ENCODE assay signal across 1 cellular context in the genomic region with DNA sequence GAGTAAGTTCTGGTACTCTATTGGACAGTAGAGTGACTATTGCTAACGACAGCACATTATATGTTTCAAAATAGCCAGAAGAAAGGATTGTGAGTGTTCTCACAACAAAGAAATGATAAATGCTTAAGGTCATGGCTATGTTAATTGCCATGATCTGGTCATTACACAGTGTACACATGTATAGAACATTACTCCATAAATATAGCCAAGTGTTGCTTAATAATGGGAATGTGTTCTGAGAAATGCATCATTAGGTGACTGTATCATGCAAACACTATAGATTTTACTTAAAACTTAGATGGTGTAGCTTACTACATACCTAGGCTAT.
TF ChIP-seq lines count a peak whose summit lies in the region.

No MANE protein-coding gene starts in this region.

TF ChIP-seq in WTC11, 78 proteins besides CTCF, POLR2A, EP300 and RAD21 (continued from another document):
- TF ChIP-seq TP53 (CRISPR knock-in tag; IDR thresholded peaks at IDR 0.05) (no peak), KAT7 (CRISPR knock-in tag; IDR thresholded peaks at IDR 0.05; ENCODE audit: borderline replicate concordance) (no peak), JAZF1 (CRISPR knock-in tag; IDR thresholded peaks at IDR 0.05) (no peak), ZNF671 (CRISPR knock-in tag; IDR thresholded peaks at IDR 0.05) (no peak), NR3C1 (CRISPR knock-in tag; conservative IDR thresholded peaks at IDR 0.05; ENCODE audit: low read depth) (no peak)
- TF ChIP-seq, protein P1, sequence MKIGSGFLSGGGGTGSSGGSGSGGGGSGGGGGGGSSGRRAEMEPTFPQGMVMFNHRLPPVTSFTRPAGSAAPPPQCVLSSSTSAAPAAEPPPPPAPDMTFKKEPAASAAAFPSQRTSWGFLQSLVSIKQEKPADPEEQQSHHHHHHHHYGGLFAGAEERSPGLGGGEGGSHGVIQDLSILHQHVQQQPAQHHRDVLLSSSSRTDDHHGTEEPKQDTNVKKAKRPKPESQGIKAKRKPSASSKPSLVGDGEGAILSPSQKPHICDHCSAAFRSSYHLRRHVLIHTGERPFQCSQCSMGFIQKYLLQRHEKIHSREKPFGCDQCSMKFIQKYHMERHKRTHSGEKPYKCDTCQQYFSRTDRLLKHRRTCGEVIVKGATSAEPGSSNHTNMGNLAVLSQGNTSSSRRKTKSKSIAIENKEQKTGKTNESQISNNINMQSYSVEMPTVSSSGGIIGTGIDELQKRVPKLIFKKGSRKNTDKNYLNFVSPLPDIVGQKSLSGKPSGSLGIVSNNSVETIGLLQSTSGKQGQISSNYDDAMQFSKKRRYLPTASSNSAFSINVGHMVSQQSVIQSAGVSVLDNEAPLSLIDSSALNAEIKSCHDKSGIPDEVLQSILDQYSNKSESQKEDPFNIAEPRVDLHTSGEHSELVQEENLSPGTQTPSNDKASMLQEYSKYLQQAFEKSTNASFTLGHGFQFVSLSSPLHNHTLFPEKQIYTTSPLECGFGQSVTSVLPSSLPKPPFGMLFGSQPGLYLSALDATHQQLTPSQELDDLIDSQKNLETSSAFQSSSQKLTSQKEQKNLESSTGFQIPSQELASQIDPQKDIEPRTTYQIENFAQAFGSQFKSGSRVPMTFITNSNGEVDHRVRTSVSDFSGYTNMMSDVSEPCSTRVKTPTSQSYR (CRISPR knock-in tag; IDR thresholded peaks at IDR 0.05): no peak
- TF ChIP-seq, protein P2, sequence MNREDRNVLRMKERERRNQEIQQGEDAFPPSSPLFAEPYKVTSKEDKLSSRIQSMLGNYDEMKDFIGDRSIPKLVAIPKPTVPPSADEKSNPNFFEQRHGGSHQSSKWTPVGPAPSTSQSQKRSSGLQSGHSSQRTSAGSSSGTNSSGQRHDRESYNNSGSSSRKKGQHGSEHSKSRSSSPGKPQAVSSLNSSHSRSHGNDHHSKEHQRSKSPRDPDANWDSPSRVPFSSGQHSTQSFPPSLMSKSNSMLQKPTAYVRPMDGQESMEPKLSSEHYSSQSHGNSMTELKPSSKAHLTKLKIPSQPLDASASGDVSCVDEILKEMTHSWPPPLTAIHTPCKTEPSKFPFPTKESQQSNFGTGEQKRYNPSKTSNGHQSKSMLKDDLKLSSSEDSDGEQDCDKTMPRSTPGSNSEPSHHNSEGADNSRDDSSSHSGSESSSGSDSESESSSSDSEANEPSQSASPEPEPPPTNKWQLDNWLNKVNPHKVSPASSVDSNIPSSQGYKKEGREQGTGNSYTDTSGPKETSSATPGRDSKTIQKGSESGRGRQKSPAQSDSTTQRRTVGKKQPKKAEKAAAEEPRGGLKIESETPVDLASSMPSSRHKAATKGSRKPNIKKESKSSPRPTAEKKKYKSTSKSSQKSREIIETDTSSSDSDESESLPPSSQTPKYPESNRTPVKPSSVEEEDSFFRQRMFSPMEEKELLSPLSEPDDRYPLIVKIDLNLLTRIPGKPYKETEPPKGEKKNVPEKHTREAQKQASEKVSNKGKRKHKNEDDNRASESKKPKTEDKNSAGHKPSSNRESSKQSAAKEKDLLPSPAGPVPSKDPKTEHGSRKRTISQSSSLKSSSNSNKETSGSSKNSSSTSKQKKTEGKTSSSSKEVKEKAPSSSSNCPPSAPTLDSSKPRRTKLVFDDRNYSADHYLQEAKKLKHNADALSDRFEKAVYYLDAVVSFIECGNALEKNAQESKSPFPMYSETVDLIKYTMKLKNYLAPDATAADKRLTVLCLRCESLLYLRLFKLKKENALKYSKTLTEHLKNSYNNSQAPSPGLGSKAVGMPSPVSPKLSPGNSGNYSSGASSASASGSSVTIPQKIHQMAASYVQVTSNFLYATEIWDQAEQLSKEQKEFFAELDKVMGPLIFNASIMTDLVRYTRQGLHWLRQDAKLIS (CRISPR knock-in tag; IDR thresholded peaks at IDR 0.05; ENCODE audit: borderline replicate concordance): no peak
- TF ChIP-seq, protein P3, sequence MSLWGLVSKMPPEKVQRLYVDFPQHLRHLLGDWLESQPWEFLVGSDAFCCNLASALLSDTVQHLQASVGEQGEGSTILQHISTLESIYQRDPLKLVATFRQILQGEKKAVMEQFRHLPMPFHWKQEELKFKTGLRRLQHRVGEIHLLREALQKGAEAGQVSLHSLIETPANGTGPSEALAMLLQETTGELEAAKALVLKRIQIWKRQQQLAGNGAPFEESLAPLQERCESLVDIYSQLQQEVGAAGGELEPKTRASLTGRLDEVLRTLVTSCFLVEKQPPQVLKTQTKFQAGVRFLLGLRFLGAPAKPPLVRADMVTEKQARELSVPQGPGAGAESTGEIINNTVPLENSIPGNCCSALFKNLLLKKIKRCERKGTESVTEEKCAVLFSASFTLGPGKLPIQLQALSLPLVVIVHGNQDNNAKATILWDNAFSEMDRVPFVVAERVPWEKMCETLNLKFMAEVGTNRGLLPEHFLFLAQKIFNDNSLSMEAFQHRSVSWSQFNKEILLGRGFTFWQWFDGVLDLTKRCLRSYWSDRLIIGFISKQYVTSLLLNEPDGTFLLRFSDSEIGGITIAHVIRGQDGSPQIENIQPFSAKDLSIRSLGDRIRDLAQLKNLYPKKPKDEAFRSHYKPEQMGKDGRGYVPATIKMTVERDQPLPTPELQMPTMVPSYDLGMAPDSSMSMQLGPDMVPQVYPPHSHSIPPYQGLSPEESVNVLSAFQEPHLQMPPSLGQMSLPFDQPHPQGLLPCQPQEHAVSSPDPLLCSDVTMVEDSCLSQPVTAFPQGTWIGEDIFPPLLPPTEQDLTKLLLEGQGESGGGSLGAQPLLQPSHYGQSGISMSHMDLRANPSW (CRISPR knock-in tag; conservative IDR thresholded peaks at IDR 0.05; ENCODE audit: low read depth): no peak
